10 cellular contexts compared by ENCODE assay signal in genomic region chr1:228455715-228456114, GRCh38. TPM values are rescaled to one million over a fixed set of nuclear protein-coding genes. Genes with fewer than 3 reads are reported as not detected.
DNase-seq lines count a peak whose midpoint lies in the region; FAIRE-seq and TF ChIP-seq lines count a peak whose summit lies in the region.
"Had no signal": no experiment of that assay in that cellular context is flagged by ENCODE, and none has a peak within 500 bp of the region (broad histone marks: within the 10 kb centered on the region; RNA-seq: fewer than 3 reads in every experiment).

No MANE protein-coding gene starts in this region.

- no peak for FAIRE-seq in H54 (lab: Jason Lieb, UNC)

- peak; percentile 55 for TF ChIP-seq RAD21 in neural cell (conservative IDR thresholded peaks at IDR 0.05)

- H3K4me1 ChIP-seq in HUES64 (ENCODE audit: insufficient read depth, low read length) = peaks cover 10% of the 10 kb centered on the region; the same call in 1 of the 2 replicates

- 37% methylated on average over 1 of the region's 1 CpG for WGBS in HUES64

- H3K27me3 ChIP-seq in HUES64 (ENCODE audit: insufficient read depth, low read length) (no peaks in the 10 kb centered on the region), neural cell (ENCODE audit: insufficient read depth, low read depth, low read length) (no peaks in the 10 kb centered on the region)

- 0 out of 2 replicates have a peak, but pooled peaks cover 2% of the 10 kb centered on the region for H3K36me3 ChIP-seq in HUES64 (ENCODE audit: insufficient read depth, low read length)
- no peaks in the 10 kb centered on the region for H3K36me3 ChIP-seq in neural cell (ENCODE audit: insufficient read depth, low read length)

- in situ Hi-C loops in astrocyte of the cerebellum (cut with HindIII; ENCODE audit: low sequenced_read_pairs) = no loop called here

- DNase-seq in T-helper 1 cell = no peak
- DNase-seq in astrocyte of the cerebellum (ENCODE audit: low read depth) = no peak
- no peak for DNase-seq in kidney glomerular epithelial cell (lab: John Stamatoyannopoulos, UW)
- DNase-seq in SIG-M5 treated with dmso at 0.1 percent for 504 hours (lab: John Stamatoyannopoulos, UW; ENCODE audit: unreplicated experiment) = no peak
- DNase-seq in H54 (ENCODE audit: insufficient read length, low spot score) = no peak
- DNase-seq: midbrain, NCI-H526 had no signal

- peaks cover 5% of the 10 kb centered on the region for H3K36me3 Mint-ChIP-seq in T-helper 1 cell treated with Interleukin-12 subunit alpha and Interleukin-12 subunit beta and Interleukin-4 antibody, amounts not matched to agents 30 μg/mL and 1 μg/mL, for 36 hours (ENCODE audit: low read depth)

- H2AFZ ChIP-seq in neural cell (ENCODE audit: low read depth, low read length) = no peak overlapping the region

- H3K4me2 ChIP-seq in neural cell (ENCODE audit: low read length) = peak overlapping the region; percentile 97

- peak overlapping the region; percentile 54 for H3K4me3 Mint-ChIP-seq in T-helper 1 cell treated with Interleukin-12 subunit alpha and Interleukin-12 subunit beta and Interleukin-4 antibody, amounts not matched to agents 30 μg/mL and 1 μg/mL, for 36 hours

- H3K9ac ChIP-seq in HUES64 (ENCODE audit: low read depth, low read length) (no peak overlapping the region), neural cell (ENCODE audit: low read length) (peak overlapping the region; percentile 85)

- peaks cover 34% of the 10 kb centered on the region for H3K4me1 Mint-ChIP-seq in T-helper 1 cell treated with Interleukin-12 subunit alpha and Interleukin-12 subunit beta and Interleukin-4 antibody, amounts not matched to agents 30 μg/mL and 1 μg/mL, for 36 hours (ENCODE audit: low read depth)

- H3F3A ChIP-seq in neural cell (ENCODE audit: insufficient read depth, low read length, poor library complexity, severe bottlenecking) = no peaks in the 10 kb centered on the region

- H4K20me1 ChIP-seq in neural cell (ENCODE audit: insufficient read depth) = no peaks in the 10 kb centered on the region

- H3K27ac Mint-ChIP-seq in T-helper 1 cell treated with Interleukin-12 subunit alpha and Interleukin-12 subunit beta and Interleukin-4 antibody, amounts not matched to agents 30 μg/mL and 1 μg/mL, for 36 hours = no peak overlapping the region

- H3K4me3 ChIP-seq in HUES64 (ENCODE audit: low read length) (peak overlapping the region; percentile 84), astrocyte of the cerebellum (ENCODE audit: low read depth, low read length) (no peak overlapping the region), neural cell (ENCODE audit: low read length) (peak overlapping the region; percentile 78)

- peaks cover 3% of the 10 kb centered on the region for H3K27me3 Mint-ChIP-seq in T-helper 1 cell treated with Interleukin-12 subunit alpha and Interleukin-12 subunit beta and Interleukin-4 antibody, amounts not matched to agents 30 μg/mL and 1 μg/mL, for 36 hours (ENCODE audit: low read depth)

- TF ChIP-seq EP300 in neural cell (conservative IDR thresholded peaks at IDR 0.05; ENCODE audit: poor library complexity, severe bottlenecking) = no peak

- TF ChIP-seq CTCF in astrocyte of the cerebellum (IDR thresholded peaks at IDR 0.05; ENCODE audit: low read depth, low read length, missing control alignments) (peak; percentile 31), neural cell (IDR thresholded peaks at IDR 0.05; ENCODE audit: poor library complexity, severe bottlenecking) (peak; percentile 62)

- TF ChIP-seq POLR2A in H54 (IDR thresholded peaks at IDR 0.05; ENCODE audit: low read depth, low read length) = no peak

- H3K9me3 ChIP-seq in HUES64 (ENCODE audit: insufficient read depth, low read depth, low read length) = no peaks in the 10 kb centered on the region
- H3K9me3 ChIP-seq in neural cell (ENCODE audit: low read length) = no peaks in the 10 kb centered on the region

- H3K79me2 ChIP-seq in neural cell (replicated peaks; ENCODE audit: insufficient read depth, low read length) = peaks cover 35% of the 10 kb centered on the region

- no peak overlapping the region for H3K27ac ChIP-seq in HUES64 (ENCODE audit: low read depth, low read length)
- no peak overlapping the region for H3K27ac ChIP-seq in neural cell (ENCODE audit: low read length)

- H3K9me2 ChIP-seq in neural cell (ENCODE audit: insufficient read depth, low read length) = no peaks in the 10 kb centered on the region

- H3K9me3 Mint-ChIP-seq in T-helper 1 cell treated with Interleukin-12 subunit alpha and Interleukin-12 subunit beta and Interleukin-4 antibody, amounts not matched to agents 30 μg/mL and 1 μg/mL, for 36 hours = no peaks in the 10 kb centered on the region

TF ChIP-seq in neural cell, 6 proteins besides CTCF, POLR2A, EP300 and RAD21:
- peak; percentile 61 for TF ChIP-seq SMC3 (conservative IDR thresholded peaks at IDR 0.05; ENCODE audit: poor library complexity)
- no peak for TF ChIP-seq REST (IDR thresholded peaks at IDR 0.05; ENCODE audit: borderline replicate concordance)

RNA-seq across cellular contexts. Expression of gene RNF187, which starts 31.5 kb away (rescaled TPM):
- 32.9 TPM for polyA plus RNA-seq in HUES64 (2013, experiment 1 of 2)
- 37.1 TPM for polyA plus RNA-seq in HUES64 (2013, experiment 2 of 2)
- 73.6 and 83.2 TPM in 2 replicates for polyA plus RNA-seq in neural cell
- polyA minus RNA-seq in neural cell = 49.4 and 61.4 TPM in 2 replicates

RNA-seq across cellular contexts. Expression of gene TRIM17, which starts 39.1 kb away (rescaled TPM):
- 1.7 TPM for polyA plus RNA-seq in HUES64 (2013, experiment 1 of 2)
- polyA plus RNA-seq in HUES64 (2013, experiment 2 of 2) = 2.1 TPM
- 0.14 TPM in 1 of 2 replicates, not detected in the other for polyA plus RNA-seq in neural cell
- 0.49 TPM in 1 of 2 replicates, not detected in the other for polyA minus RNA-seq in neural cell

RNA-seq across cellular contexts. Expression of gene TRIM11, which starts 49.1 kb away (rescaled TPM):
- polyA plus RNA-seq in HUES64 (2013, experiment 1 of 2) = 19.2 TPM
- 17.4 TPM for polyA plus RNA-seq in HUES64 (2013, experiment 2 of 2)
- 25.1 and 28.5 TPM in 2 replicates for polyA plus RNA-seq in neural cell
- polyA minus RNA-seq in neural cell = 34.5 and 38.5 TPM in 2 replicates
